ENCODE assay signal across 10 cellular contexts in the genomic region with DNA sequence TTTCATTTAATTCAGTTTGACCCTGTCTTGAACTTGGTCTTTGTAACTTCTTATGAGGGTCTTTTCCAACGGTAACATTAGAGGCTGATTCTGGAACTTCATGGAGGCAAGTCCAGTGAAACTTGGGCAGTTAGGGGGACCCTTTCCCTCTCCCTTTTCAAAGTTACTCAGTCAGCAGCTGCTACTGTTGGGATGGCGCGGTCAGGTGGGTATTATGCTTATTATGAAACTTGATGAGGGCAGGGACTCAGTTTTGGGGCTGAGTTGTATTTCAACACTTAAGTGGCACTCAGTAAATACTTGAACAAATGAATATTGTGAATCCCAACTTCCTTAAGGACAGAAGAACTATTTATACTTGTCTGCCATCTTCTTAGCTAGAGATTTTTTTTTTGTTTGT. TPM values are rescaled to one million over a fixed set of nuclear protein-coding genes. Genes with fewer than 3 reads are reported as not detected.
DNase-seq lines count a peak whose midpoint lies in the region; ATAC-seq and TF ChIP-seq lines count a peak whose summit lies in the region.
"Had no signal": no experiment of that assay in that cellular context is flagged by ENCODE, and none has a peak within 500 bp of the region (broad histone marks: within the 10 kb centered on the region; RNA-seq: fewer than 3 reads in every experiment).

No MANE protein-coding gene starts in this region.

- H3K4me1 ChIP-seq in DOHH2 (ENCODE audit: control insufficient read depth, low read length) (peaks cover 94% of the 10 kb centered on the region), KMS-11 (ENCODE audit: low read depth, poor library complexity, severe bottlenecking) (peaks cover 96% of the 10 kb centered on the region)

- peak overlapping the region; percentile 50; the same call in 1 of the 2 replicates for H3K27ac ChIP-seq in DOHH2 (ENCODE audit: low read depth, low read length)
- H3K27ac ChIP-seq in KMS-11 = peak overlapping the region; percentile 57

- H2AFZ ChIP-seq in KMS-11 (ENCODE audit: low read depth) = no peak overlapping the region

- no peaks in the 10 kb centered on the region for H3K27me3 ChIP-seq in DOHH2 (ENCODE audit: control insufficient read depth, low read length)
- H3K27me3 ChIP-seq in KMS-11 (ENCODE audit: insufficient read depth, low read depth) = no peaks in the 10 kb centered on the region

- H3K27me3 Mint-ChIP-seq in natural killer cell treated with Interleukin-12 subunit alpha and Interleukin-12 subunit beta and Interleukin-15 and Interleukin-18, amount 100 ng/mL, for 72 hours = no peaks in the 10 kb centered on the region
- H3K27me3 Mint-ChIP-seq: brain had no signal

- H4K20me1 ChIP-seq in DOHH2 (ENCODE audit: control insufficient read depth, insufficient read depth, low read depth, low read length) (peaks cover 26% of the 10 kb centered on the region), KMS-11 (ENCODE audit: insufficient read depth) (peaks cover 35% of the 10 kb centered on the region)

- no peaks in the 10 kb centered on the region for H3K9me3 ChIP-seq in DOHH2 (ENCODE audit: control insufficient read depth, insufficient read depth, low read length)

- H3K79me2 ChIP-seq in DOHH2 (ENCODE audit: control insufficient read depth, low read length) (peaks cover 100% of the 10 kb centered on the region), KMS-11 (ENCODE audit: insufficient read depth, low read depth) (peaks cover 100% of the 10 kb centered on the region)

- TF ChIP-seq CTCF in DOHH2 (IDR thresholded peaks at IDR 0.05; ENCODE audit: low read depth, low read length, poor library complexity, severe bottlenecking) (no peak), KMS-11 (conservative IDR thresholded peaks at IDR 0.05; ENCODE audit: low read depth, low read length) (no peak)

- peak overlapping the region; percentile 78 for H3K4me3 Mint-ChIP-seq in natural killer cell treated with Interleukin-12 subunit alpha and Interleukin-12 subunit beta and Interleukin-15 and Interleukin-18, amount 100 ng/mL, for 72 hours

- H3K4me3 ChIP-seq in DOHH2 (ENCODE audit: low read length) = peak overlapping the region; percentile 54; the same call in 1 of the 2 replicates
- H3K4me3 ChIP-seq in KMS-11 (IDR thresholded peaks at IDR 0.05; ENCODE audit: insufficient read depth, low read depth, low read length) = no peak overlapping the region

- H3K4me1 Mint-ChIP-seq in natural killer cell treated with Interleukin-12 subunit alpha and Interleukin-12 subunit beta and Interleukin-15 and Interleukin-18, amount 100 ng/mL, for 72 hours (ENCODE audit: low read depth in 2 of 2) = peaks cover 67 to 78% of the 10 kb centered on the region in 2 donors

- H3K9ac ChIP-seq in KMS-11 = peak overlapping the region; percentile 23; the same call in 1 of the 2 replicates

- peaks cover 0 to 20% of the 10 kb centered on the region in 2 donors for H3K36me3 Mint-ChIP-seq in activated naive CD4-positive, alpha-beta T cell treated with anti-CD3 and anti-CD28 coated beads, Interleukin-2, amount 50 U/mL, for 72 hours
- peaks cover 4% of the 10 kb centered on the region for H3K36me3 Mint-ChIP-seq in natural killer cell treated with Interleukin-12 subunit alpha and Interleukin-12 subunit beta and Interleukin-15 and Interleukin-18, amount 100 ng/mL, for 72 hours

- H3F3A ChIP-seq in DOHH2 (ENCODE audit: control insufficient read depth, insufficient read depth) = peaks cover 10% of the 10 kb centered on the region; the same call in 1 of the 2 replicates

- no peak for DNase-seq in activated naive CD4-positive, alpha-beta T cell treated with anti-CD3 and anti-CD28 coated beads, Interleukin-2, amount 50 U/mL, for 72 hours (ENCODE audit: low spot score in 2 of 2)
- DNase-seq in natural killer cell treated with Interleukin-12 subunit alpha and Interleukin-12 subunit beta and Interleukin-15 and Interleukin-18, amount 100 ng/mL, for 72 hours (ENCODE audit: low spot score) = no peak
- no peak for DNase-seq in activated effector memory CD4-positive, alpha-beta T cell treated with Interleukin-2 at 50 U/mL for 16 hours
- no peak for DNase-seq in HPDE6-E6E7 (ENCODE audit: extremely low spot score)

- H3K36me3 ChIP-seq in DOHH2 (ENCODE audit: control insufficient read depth, low read length) (peaks cover 52% of the 10 kb centered on the region), KMS-11 (ENCODE audit: insufficient read depth) (no peaks in the 10 kb centered on the region)

- H3K27ac Mint-ChIP-seq in activated naive CD4-positive, alpha-beta T cell treated with anti-CD3 and anti-CD28 coated beads, Interleukin-2, amount 50 U/mL, for 72 hours = peak overlapping the region; percentile 40 to 90
- H3K27ac Mint-ChIP-seq in natural killer cell treated with Interleukin-12 subunit alpha and Interleukin-12 subunit beta and Interleukin-15 and Interleukin-18, amount 100 ng/mL, for 72 hours = peak overlapping the region; percentile 73 to 84

- ATAC-seq in activated naive CD4-positive, alpha-beta T cell treated with anti-CD3 and anti-CD28 coated beads, Interleukin-2, amount 50 U/mL, for 72 hours = no peak
- ATAC-seq in natural killer cell treated with Interleukin-12 subunit alpha and Interleukin-12 subunit beta and Interleukin-15 and Interleukin-18, amount 100 ng/mL, for 72 hours = no peak
- ATAC-seq in GM21526 (IDR thresholded peaks at IDR 0.05; ENCODE audit: low FRiP score, unreplicated experiment) = no peak
- ATAC-seq: activated CD4-positive, CD25-positive, alpha-beta regulatory T cell treated with anti-CD3 and anti-CD28 coated beads, Interleukin-2, amount 50 U/mL, for 24 hours; Panc1 had no signal

- H3K4me2 ChIP-seq in DOHH2 (ENCODE audit: low read length) (peak overlapping the region; percentile 61), KMS-11 (peak overlapping the region; percentile 88)

- H3K9me3 Mint-ChIP-seq in activated naive CD4-positive, alpha-beta T cell treated with anti-CD3 and anti-CD28 coated beads, Interleukin-2, amount 50 U/mL, for 72 hours = peaks cover 0 to 9% of the 10 kb centered on the region in 2 donors
- peaks cover 7% of the 10 kb centered on the region for H3K9me3 Mint-ChIP-seq in natural killer cell treated with Interleukin-12 subunit alpha and Interleukin-12 subunit beta and Interleukin-15 and Interleukin-18, amount 100 ng/mL, for 72 hours

- H3K9me2 ChIP-seq in DOHH2 (replicated peaks; ENCODE audit: control insufficient read depth, low read length) = no peaks in the 10 kb centered on the region

RNA-seq across cellular contexts. Expression of a gene that starts 20.8 kb away (rescaled TPM):
- total RNA-seq in activated naive CD4-positive, alpha-beta T cell treated with anti-CD3 and anti-CD28 coated beads, Interleukin-2, amount 50 U/mL, for 72 hours = 10 to 100 TPM; 62.4 to 98.9 TPM
- total RNA-seq in natural killer cell treated with Interleukin-12 subunit alpha and Interleukin-12 subunit beta and Interleukin-15 and Interleukin-18, amount 100 ng/mL, for 72 hours = 10 to 100 TPM; 77.5 to 81.2 TPM
